21 cellular contexts compared by ENCODE assay signal in the genomic region with DNA sequence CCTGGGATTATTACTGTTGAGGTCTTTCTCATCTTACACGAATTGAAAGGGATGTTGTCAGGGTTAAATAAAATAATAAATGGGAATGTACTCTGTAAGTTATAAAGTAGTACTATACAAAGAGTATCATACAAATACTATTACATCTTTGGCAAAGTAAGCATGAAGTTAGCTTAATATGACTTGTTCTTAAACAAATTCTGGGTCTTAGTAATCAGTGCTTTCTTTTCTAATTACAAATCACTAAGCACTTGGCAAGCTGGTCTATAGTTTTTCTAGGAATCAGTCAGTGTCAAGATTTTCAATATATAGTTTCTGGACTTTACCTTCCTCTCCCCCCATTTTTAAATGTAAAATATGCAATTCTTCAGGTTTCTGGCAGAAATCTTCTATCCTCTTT.
"Had no signal": no experiment of that assay in that cellular context is flagged by ENCODE, and none has a peak within 500 bp of the region (broad histone marks: within the 10 kb centered on the region; RNA-seq: fewer than 3 reads in every experiment).

No MANE protein-coding gene starts in this region.

- H3K27ac Mint-ChIP-seq: naive B cell; nephron; stimulated activated memory B cell treated with anti-CD40 and anti-IgM and Interleukin-4, amounts not matched to agents 10 μg/mL and 1 μg/mL and 100 μg/mL, for 72 hours had no signal

- H3K9ac ChIP-seq: parathyroid adenoma had no signal

- H3K27me3 ChIP-seq: colonic mucosa, hepatocyte, right lobe of liver, stomach, transverse colon had no signal

- DNase-seq: colonic mucosa; dermis blood vessel endothelial cell; effector CD4-positive, alpha-beta T cell; foreskin melanocyte; head of caudate nucleus; kidney; left colon; mesendoderm; naive B cell; right lobe of liver; stimulated activated CD4-positive, alpha-beta T cell treated with anti-CD3 and anti-CD28 coated beads, Interleukin-4, amount 100 ng/mL, for 1 hour; stimulated activated CD8-positive, alpha-beta memory T cell treated with anti-CD3 and anti-CD28 coated beads, Interleukin-4, amount 100 ng/mL, for 48 hours; stomach; substantia nigra; transverse colon had no signal

- ATAC-seq: left colon; right lobe of liver; stimulated activated memory B cell treated with anti-CD40 and anti-IgM and Interleukin-4, amounts not matched to agents 10 μg/mL and 1 μg/mL and 100 μg/mL, for 72 hours had no signal

- H3K36me3 ChIP-seq: colonic mucosa, prostate gland, right lobe of liver, stomach, thoracic aorta, transverse colon had no signal

- H3K27ac ChIP-seq: colonic mucosa, hepatocyte, parathyroid adenoma, prostate gland, right lobe of liver, thoracic aorta, transverse colon had no signal

- H3K9me3 Mint-ChIP-seq: nephron had no signal

- H2AFZ ChIP-seq: hepatocyte, parathyroid adenoma had no signal

- H3K27me3 Mint-ChIP-seq: naive B cell; stimulated activated memory B cell treated with anti-CD40 and anti-IgM and Interleukin-4, amounts not matched to agents 10 μg/mL and 1 μg/mL and 100 μg/mL, for 72 hours had no signal

- H3K9me3 ChIP-seq: colonic mucosa, prostate gland, right lobe of liver, stomach, thoracic aorta, transverse colon had no signal

- H3K4me1 ChIP-seq: colonic mucosa, prostate gland had no signal

- H3K4me3 Mint-ChIP-seq: naive B cell; nephron; stimulated activated memory B cell treated with anti-CD40 and anti-IgM and Interleukin-4, amounts not matched to agents 10 μg/mL and 1 μg/mL and 100 μg/mL, for 72 hours had no signal

- H3K4me2 ChIP-seq: hepatocyte had no signal

- H3K4me3 ChIP-seq: colonic mucosa, hepatocyte, prostate gland, right lobe of liver, stomach, thoracic aorta, transverse colon had no signal
